ENCODE assay signal across 8 cellular contexts in genomic region chr2:9753665-9754531, GRCh38.
DNase-seq lines count a peak whose midpoint lies in the region; ATAC-seq, FAIRE-seq and TF ChIP-seq lines count a peak whose summit lies in the region.

No MANE protein-coding gene starts in this region.

- ATAC-seq in gastrocnemius medialis (no peak), HG02623 (IDR thresholded peaks at IDR 0.05; ENCODE audit: unreplicated experiment) (no peak)

- H3K9me3 ChIP-seq in Peyer's patch (no peaks in the 10 kb centered on the region), adipocyte (ENCODE audit: control insufficient read depth, low read length) (no peaks in the 10 kb centered on the region), gastrocnemius medialis (no peaks in the 10 kb centered on the region)

- H3K27me3 ChIP-seq in Peyer's patch (no peaks in the 10 kb centered on the region), adipocyte (replicated peaks; ENCODE audit: control insufficient read depth, insufficient read depth, low read length) (no peaks in the 10 kb centered on the region), gastrocnemius medialis (no peaks in the 10 kb centered on the region)

- H3K4me1 ChIP-seq in Peyer's patch, result peaks cover 0 to 35% (median 12%) of the 10 kb centered on the region in 4 donors
- peaks cover 29% of the 10 kb centered on the region for H3K4me1 ChIP-seq in adipocyte (ENCODE audit: control insufficient read depth, insufficient read depth, low read length)
- H3K4me1 ChIP-seq in gastrocnemius medialis, result peaks cover 48 to 55% of the 10 kb centered on the region in 2 donors

- peak overlapping the region; percentile 74 for H3K9ac ChIP-seq in adipocyte (ENCODE audit: low read length)

- H3K27ac ChIP-seq in Peyer's patch (peak overlapping the region in 2 of 4 donors; percentile 31 to 44), gastrocnemius medialis (peak overlapping the region in 3 of 4 donors; percentile 3 to 54 (median 43))

- FAIRE-seq in urothelium cell line (lab: Jason Lieb, UNC), result no peak

- DNase-seq in GM10266 (ENCODE audit: extremely low spot score), result peak; percentile 40
- DNase-seq in Peyer's patch, result peak; percentile 42 to 66 (median 64)
- DNase-seq in adipocyte (ENCODE audit: low read depth), result no peak
- DNase-seq in gastrocnemius medialis, result no peak
- DNase-seq in NOMO-1 (lab: John Stamatoyannopoulos, UW; ENCODE audit: unreplicated experiment in 2 of 2), result no peak
- no peak for DNase-seq in urothelium cell line (ENCODE audit: low spot score)
- DNase-seq in NCI-H82 (lab: John Stamatoyannopoulos, UW), result no peak

- intact Hi-C loops in gastrocnemius medialis (cut with DNase I; ENCODE audit: low total_unique reads), result no loop called here

- H3K36me3 ChIP-seq in Peyer's patch (no peaks in the 10 kb centered on the region), adipocyte (ENCODE audit: control insufficient read depth, insufficient read depth, low read length, severe bottlenecking) (no peaks in the 10 kb centered on the region), gastrocnemius medialis (no peaks in the 10 kb centered on the region)

- in situ Hi-C loops in gastrocnemius medialis (cut with MboI; ENCODE audit: low sequenced_read_pairs in 4 of 4), result no loop called here

- TF ChIP-seq POLR2A in Peyer's patch (IDR thresholded peaks at IDR 0.05) (no peak), gastrocnemius medialis (IDR thresholded peaks at IDR 0.05) (no peak)

- H3K4me3 ChIP-seq in Peyer's patch (peak overlapping the region; percentile 3 to 32 (median 16)), adipocyte (ENCODE audit: low read length) (no peak overlapping the region), gastrocnemius medialis (no peak overlapping the region)

- no peak for TF ChIP-seq CTCF in GM10266 (IDR thresholded peaks at IDR 0.05; ENCODE audit: control insufficient read depth, insufficient read depth, low read depth, missing control alignments)
- TF ChIP-seq CTCF in Peyer's patch (IDR thresholded peaks at IDR 0.05), result no peak
- no peak for TF ChIP-seq CTCF in gastrocnemius medialis (IDR thresholded peaks at IDR 0.05 in 4 of 5, conservative IDR thresholded peaks at IDR 0.05 in 1 of 5)

Comparison
In these comparisons a context has a peak if more than half of its experiments do, and no peak if none do; other contexts are left out.
1. DNase-seq: peak in GM10266 (single experiment) and Peyer's patch (3 of 3); none in adipocyte (single experiment), gastrocnemius medialis (0 of 2), NOMO-1 (0 of 2), urothelium cell line (single experiment) and NCI-H82 (single experiment).
2. H3K4me3 ChIP-seq: peak in Peyer's patch (4 of 4); none in adipocyte (single experiment) and gastrocnemius medialis (0 of 4).